ENCODE assay signal across 1 cellular context in the genomic region with DNA sequence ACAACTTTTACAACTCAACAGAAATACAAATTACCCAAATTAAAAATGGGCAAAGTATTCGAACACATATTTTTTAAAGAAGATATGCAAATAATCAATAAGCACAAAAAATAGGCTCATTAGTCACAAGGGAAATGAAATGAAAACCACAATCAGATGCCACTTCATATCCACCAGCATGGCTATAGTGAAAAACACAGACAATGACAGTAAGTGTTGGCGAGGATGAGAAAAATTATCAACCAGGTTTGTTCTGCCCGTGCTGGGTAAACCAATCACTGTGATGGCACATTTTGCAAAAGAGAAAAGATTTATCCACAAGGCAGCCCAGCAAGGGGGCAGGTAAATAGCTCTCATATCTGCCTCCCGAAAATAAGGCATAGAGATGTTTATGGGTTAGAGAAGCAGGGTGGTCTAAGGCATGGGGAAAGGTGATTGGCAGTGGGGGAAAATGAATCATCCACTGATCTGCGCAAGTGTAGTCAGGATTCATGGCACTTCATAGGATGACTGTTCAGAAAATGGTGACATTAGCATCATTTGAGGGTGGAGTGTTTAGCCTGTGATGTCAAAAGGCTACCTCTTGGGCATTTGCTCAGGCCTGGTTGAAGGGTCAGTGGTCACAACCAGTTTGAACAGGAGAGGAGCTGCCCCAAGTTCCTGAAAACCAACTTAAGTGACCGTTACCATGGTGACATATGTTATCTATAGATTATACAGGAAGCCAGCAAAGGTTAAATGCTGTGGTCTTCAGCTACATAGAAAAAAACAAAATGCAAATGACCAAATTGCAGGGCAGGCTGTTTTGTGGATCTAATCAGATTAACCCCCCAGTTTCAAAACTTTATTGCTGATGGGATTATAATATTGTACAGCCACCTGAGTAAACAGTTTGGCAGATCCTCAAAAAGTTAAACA.
TF ChIP-seq lines count a peak whose summit lies in the region.

No MANE protein-coding gene starts in this region.

TF ChIP-seq in K562, 482 proteins besides CTCF, POLR2A, EP300 and RAD21 (continued from another document and continues in another):
- TF ChIP-seq PTTG1 (tag; IDR thresholded peaks at IDR 0.05; ENCODE audit: low read depth) (no peak), NFE2L1 (tag; IDR thresholded peaks at IDR 0.05; ENCODE audit: borderline replicate concordance, low read depth) (no peak), NRF1 (conservative IDR thresholded peaks at IDR 0.05 in 1 of 2, IDR thresholded peaks at IDR 0.05 in 1 of 2) (peak; percentile 85 to 87), GATA2 (CRISPR knock-in tag; IDR thresholded peaks at IDR 0.05) (no peak; the same call in 1 of the 2 replicates), ZNF57 (CRISPR knock-in tag; IDR thresholded peaks at IDR 0.05) (no peak), NEUROD1 (IDR thresholded peaks at IDR 0.05; ENCODE audit: borderline replicate concordance, low read depth, low read length, partially characterized antibody) (peak; percentile 51), NONO (IDR thresholded peaks at IDR 0.05; ENCODE audit: low read depth in 2 of 2, low read length in 1 of 2) (no peak), GABPB1 (CRISPR knock-in tag; IDR thresholded peaks at IDR 0.05) (0 out of 2 replicates have a peak, but pooled peaks have one; percentile 45), PPARD (CRISPR knock-in tag; IDR thresholded peaks at IDR 0.05) (no peak), HNRNPUL1 (IDR thresholded peaks at IDR 0.05; ENCODE audit: low read length) (no peak), FOS (IDR thresholded peaks at IDR 0.05; ENCODE audit: extremely low read depth, insufficient read length) (no peak), ZNF696 (CRISPR knock-in tag; conservative IDR thresholded peaks at IDR 0.05) (no peak), EP400 (IDR thresholded peaks at IDR 0.05) (peak; percentile 29), FOSL1 (tag; conservative IDR thresholded peaks at IDR 0.05) (peak; percentile 74), HDAC2 (IDR thresholded peaks at IDR 0.05) (0 out of 2 replicates have a peak, but pooled peaks have one; percentile 25), SMAD1 (IDR thresholded peaks at IDR 0.05; ENCODE audit: low read depth, low read length, partially characterized antibody) (no peak), ZNF239 (CRISPR knock-in tag; IDR thresholded peaks at IDR 0.05) (no peak; the same call in 1 of the 2 replicates), SMC3 (conservative IDR thresholded peaks at IDR 0.05; ENCODE audit: insufficient read depth, low read depth, low read length) (no peak), GABPA (tag; conservative IDR thresholded peaks at IDR 0.05; ENCODE audit: low read depth) (no peak), JUND (IDR thresholded peaks at IDR 0.05; ENCODE audit: borderline replicate concordance, low read depth, low read length) (peak; percentile 68), JUND (tag; IDR thresholded peaks at IDR 0.05; ENCODE audit: borderline replicate concordance, low read depth, low read length) (peak; percentile 70; the same call in 1 of the 3 replicates), ZNF253 (CRISPR knock-in tag; conservative IDR thresholded peaks at IDR 0.05) (no peak), SPI1 (IDR thresholded peaks at IDR 0.05; ENCODE audit: borderline replicate concordance, low read depth, low read length) (peak; percentile 26; the same call in 1 of the 2 replicates), CBFB (CRISPR knock-in tag; IDR thresholded peaks at IDR 0.05) (no peak), ELF2 (CRISPR knock-in tag; IDR thresholded peaks at IDR 0.05) (0 out of 2 replicates have a peak, but pooled peaks have one; percentile 68), SRSF7 (optimal IDR thresholded peaks at IDR 0.05; ENCODE audit: low read depth, low read length) (no peak), RFX5 (IDR thresholded peaks at IDR 0.05; ENCODE audit: low read depth, low read length) (no peak), ERF (CRISPR knock-in tag; IDR thresholded peaks at IDR 0.05) (no peak), BACH1 (tag; IDR thresholded peaks at IDR 0.05) (0 out of 2 replicates have a peak, but pooled peaks have one; percentile 49), HDAC1 (IDR thresholded peaks at IDR 0.05) (peak in 1 of 2 experiments; percentile 42; a peak in 1 of 4 replicates), NFIC (IDR thresholded peaks at IDR 0.05) (no peak), SMARCB1 (IDR thresholded peaks at IDR 0.05; ENCODE audit: insufficient read length, low read depth) (no peak), MECOM (CRISPR knock-in tag; IDR thresholded peaks at IDR 0.05) (peak; percentile 49; the same call in 1 of the 2 replicates), ETV6 (IDR thresholded peaks at IDR 0.05; ENCODE audit: borderline replicate concordance in 1 of 2, low read depth in 2 of 2, low read length in 1 of 2) (no peak), ETV6 (CRISPR knock-in tag; IDR thresholded peaks at IDR 0.05; ENCODE audit: borderline replicate concordance) (no peak), TAF7 (tag; IDR thresholded peaks at IDR 0.05) (no peak), ZNF217 (CRISPR knock-in tag; IDR thresholded peaks at IDR 0.05) (no peak), TEAD4 (IDR thresholded peaks at IDR 0.05; ENCODE audit: low read length) (peak; percentile 57), TEAD4 (CRISPR knock-in tag; IDR thresholded peaks at IDR 0.05; ENCODE audit: borderline replicate concordance) (no peak), POLR2AphosphoS2 (IDR thresholded peaks at IDR 0.05; ENCODE audit: low read length) (peak; percentile 54; the same call in 1 of the 2 replicates), RBM14 (IDR thresholded peaks at IDR 0.05; ENCODE audit: borderline replicate concordance, insufficient read depth, low read depth, low read length) (no peak), ZNF232 (CRISPR knock-in tag; IDR thresholded peaks at IDR 0.05) (no peak), JUN (IDR thresholded peaks at IDR 0.05; ENCODE audit: borderline replicate concordance, low read depth, low read length) (no peak), JUN (CRISPR knock-in tag; IDR thresholded peaks at IDR 0.05; ENCODE audit: borderline replicate concordance) (peak; percentile 46; the same call in 1 of the 2 replicates), MYNN (IDR thresholded peaks at IDR 0.05) (0 out of 2 replicates have a peak, but pooled peaks have one; percentile 37), MYNN (CRISPR knock-in tag; IDR thresholded peaks at IDR 0.05) (no peak), NR2F6 (CRISPR knock-in tag; IDR thresholded peaks at IDR 0.05) (no peak), ZNF121 (CRISPR knock-in tag; conservative IDR thresholded peaks at IDR 0.05) (no peak), PCBP2 (IDR thresholded peaks at IDR 0.05; ENCODE audit: low read depth, low read length, poor library complexity, severe bottlenecking) (no peak), SAFB (IDR thresholded peaks at IDR 0.05; ENCODE audit: borderline replicate concordance, low read depth, low read length) (no peak), THRAP3 (IDR thresholded peaks at IDR 0.05; ENCODE audit: borderline replicate concordance) (no peak)
- TF ChIP-seq, protein P1, sequence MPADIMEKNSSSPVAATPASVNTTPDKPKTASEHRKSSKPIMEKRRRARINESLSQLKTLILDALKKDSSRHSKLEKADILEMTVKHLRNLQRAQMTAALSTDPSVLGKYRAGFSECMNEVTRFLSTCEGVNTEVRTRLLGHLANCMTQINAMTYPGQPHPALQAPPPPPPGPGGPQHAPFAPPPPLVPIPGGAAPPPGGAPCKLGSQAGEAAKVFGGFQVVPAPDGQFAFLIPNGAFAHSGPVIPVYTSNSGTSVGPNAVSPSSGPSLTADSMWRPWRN (IDR thresholded peaks at IDR 0.05; ENCODE audit: low read depth), result 0 out of 2 replicates have a peak, but pooled peaks have one; percentile 39
- TF ChIP-seq, protein P2, sequence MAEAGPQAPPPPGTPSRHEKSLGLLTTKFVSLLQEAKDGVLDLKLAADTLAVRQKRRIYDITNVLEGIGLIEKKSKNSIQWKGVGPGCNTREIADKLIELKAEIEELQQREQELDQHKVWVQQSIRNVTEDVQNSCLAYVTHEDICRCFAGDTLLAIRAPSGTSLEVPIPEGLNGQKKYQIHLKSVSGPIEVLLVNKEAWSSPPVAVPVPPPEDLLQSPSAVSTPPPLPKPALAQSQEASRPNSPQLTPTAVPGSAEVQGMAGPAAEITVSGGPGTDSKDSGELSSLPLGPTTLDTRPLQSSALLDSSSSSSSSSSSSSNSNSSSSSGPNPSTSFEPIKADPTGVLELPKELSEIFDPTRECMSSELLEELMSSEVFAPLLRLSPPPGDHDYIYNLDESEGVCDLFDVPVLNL (CRISPR knock-in tag; IDR thresholded peaks at IDR 0.05; ENCODE audit: low read depth), result no peak
- TF ChIP-seq, protein P3, sequence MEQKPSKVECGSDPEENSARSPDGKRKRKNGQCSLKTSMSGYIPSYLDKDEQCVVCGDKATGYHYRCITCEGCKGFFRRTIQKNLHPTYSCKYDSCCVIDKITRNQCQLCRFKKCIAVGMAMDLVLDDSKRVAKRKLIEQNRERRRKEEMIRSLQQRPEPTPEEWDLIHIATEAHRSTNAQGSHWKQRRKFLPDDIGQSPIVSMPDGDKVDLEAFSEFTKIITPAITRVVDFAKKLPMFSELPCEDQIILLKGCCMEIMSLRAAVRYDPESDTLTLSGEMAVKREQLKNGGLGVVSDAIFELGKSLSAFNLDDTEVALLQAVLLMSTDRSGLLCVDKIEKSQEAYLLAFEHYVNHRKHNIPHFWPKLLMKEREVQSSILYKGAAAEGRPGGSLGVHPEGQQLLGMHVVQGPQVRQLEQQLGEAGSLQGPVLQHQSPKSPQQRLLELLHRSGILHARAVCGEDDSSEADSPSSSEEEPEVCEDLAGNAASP (IDR thresholded peaks at IDR 0.05), result no peak
- TF ChIP-seq, protein P4, sequence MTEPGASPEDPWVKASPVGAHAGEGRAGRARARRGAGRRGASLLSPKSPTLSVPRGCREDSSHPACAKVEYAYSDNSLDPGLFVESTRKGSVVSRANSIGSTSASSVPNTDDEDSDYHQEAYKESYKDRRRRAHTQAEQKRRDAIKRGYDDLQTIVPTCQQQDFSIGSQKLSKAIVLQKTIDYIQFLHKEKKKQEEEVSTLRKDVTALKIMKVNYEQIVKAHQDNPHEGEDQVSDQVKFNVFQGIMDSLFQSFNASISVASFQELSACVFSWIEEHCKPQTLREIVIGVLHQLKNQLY (CRISPR knock-in tag; conservative IDR thresholded peaks at IDR 0.05), result no peak
- TF ChIP-seq, protein P5, sequence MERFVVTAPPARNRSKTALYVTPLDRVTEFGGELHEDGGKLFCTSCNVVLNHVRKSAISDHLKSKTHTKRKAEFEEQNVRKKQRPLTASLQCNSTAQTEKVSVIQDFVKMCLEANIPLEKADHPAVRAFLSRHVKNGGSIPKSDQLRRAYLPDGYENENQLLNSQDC (CRISPR knock-in tag; IDR thresholded peaks at IDR 0.05), result no peak
- TF ChIP-seq, protein P6, sequence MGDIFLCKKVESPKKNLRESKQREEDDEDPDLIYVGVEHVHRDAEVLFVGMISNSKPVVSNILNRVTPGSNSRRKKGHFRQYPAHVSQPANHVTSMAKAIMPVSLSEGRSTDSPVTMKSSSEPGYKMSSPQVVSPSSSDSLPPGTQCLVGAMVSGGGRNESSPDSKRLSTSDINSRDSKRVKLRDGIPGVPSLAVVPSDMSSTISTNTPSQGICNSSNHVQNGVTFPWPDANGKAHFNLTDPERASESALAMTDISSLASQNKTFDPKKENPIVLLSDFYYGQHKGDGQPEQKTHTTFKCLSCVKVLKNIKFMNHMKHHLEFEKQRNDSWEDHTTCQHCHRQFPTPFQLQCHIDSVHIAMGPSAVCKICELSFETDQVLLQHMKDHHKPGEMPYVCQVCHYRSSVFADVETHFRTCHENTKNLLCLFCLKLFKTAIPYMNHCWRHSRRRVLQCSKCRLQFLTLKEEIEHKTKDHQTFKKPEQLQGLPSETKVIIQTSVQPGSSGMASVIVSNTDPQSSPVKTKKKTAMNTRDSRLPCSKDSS (IDR thresholded peaks at IDR 0.05; ENCODE audit: low read depth, partially characterized antibody), result no peak
- TF ChIP-seq, protein P7, sequence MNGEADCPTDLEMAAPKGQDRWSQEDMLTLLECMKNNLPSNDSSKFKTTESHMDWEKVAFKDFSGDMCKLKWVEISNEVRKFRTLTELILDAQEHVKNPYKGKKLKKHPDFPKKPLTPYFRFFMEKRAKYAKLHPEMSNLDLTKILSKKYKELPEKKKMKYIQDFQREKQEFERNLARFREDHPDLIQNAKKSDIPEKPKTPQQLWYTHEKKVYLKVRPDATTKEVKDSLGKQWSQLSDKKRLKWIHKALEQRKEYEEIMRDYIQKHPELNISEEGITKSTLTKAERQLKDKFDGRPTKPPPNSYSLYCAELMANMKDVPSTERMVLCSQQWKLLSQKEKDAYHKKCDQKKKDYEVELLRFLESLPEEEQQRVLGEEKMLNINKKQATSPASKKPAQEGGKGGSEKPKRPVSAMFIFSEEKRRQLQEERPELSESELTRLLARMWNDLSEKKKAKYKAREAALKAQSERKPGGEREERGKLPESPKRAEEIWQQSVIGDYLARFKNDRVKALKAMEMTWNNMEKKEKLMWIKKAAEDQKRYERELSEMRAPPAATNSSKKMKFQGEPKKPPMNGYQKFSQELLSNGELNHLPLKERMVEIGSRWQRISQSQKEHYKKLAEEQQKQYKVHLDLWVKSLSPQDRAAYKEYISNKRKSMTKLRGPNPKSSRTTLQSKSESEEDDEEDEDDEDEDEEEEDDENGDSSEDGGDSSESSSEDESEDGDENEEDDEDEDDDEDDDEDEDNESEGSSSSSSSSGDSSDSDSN (IDR thresholded peaks at IDR 0.05; ENCODE audit: borderline replicate concordance in 1 of 2, low read depth in 2 of 2, low read length in 2 of 2), result no peak
- TF ChIP-seq, protein P8, sequence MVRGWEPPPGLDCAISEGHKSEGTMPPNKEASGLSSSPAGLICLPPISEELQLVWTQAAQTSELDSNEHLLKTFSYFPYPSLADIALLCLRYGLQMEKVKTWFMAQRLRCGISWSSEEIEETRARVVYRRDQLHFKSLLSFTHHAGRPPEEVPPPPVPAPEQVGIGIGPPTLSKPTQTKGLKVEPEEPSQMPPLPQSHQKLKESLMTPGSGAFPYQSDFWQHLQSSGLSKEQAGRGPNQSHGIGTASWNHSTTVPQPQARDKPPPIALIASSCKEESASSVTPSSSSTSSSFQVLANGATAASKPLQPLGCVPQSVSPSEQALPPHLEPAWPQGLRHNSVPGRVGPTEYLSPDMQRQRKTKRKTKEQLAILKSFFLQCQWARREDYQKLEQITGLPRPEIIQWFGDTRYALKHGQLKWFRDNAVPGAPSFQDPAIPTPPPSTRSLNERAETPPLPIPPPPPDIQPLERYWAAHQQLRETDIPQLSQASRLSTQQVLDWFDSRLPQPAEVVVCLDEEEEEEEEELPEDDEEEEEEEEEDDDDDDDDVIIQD (CRISPR knock-in tag; IDR thresholded peaks at IDR 0.05), result no peak
- TF ChIP-seq, protein P9, sequence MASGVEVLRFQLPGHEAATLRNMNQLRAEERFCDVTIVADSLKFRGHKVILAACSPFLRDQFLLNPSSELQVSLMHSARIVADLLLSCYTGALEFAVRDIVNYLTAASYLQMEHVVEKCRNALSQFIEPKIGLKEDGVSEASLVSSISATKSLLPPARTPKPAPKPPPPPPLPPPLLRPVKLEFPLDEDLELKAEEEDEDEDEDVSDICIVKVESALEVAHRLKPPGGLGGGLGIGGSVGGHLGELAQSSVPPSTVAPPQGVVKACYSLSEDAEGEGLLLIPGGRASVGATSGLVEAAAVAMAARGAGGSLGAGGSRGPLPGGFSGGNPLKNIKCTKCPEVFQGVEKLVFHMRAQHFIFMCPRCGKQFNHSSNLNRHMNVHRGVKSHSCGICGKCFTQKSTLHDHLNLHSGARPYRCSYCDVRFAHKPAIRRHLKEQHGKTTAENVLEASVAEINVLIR (CRISPR knock-in tag; IDR thresholded peaks at IDR 0.05), result no peak
